In genomic region chr14:47269788-47270492, GRCh38 we compare ENCODE assay signal across 23 cellular contexts.
A peak's percentile ranks its signal among the peaks of the same experiment; 100 is the strongest.
DNase-seq lines count a peak whose midpoint lies in the region; ATAC-seq and TF ChIP-seq lines count a peak whose summit lies in the region.
"Had no signal": no experiment of that assay in that cellular context is flagged by ENCODE, and none has a peak within 500 bp of the region (broad histone marks: within the 10 kb centered on the region; RNA-seq: fewer than 3 reads in every experiment).

No MANE protein-coding gene starts in this region.

- TF ChIP-seq CTCF in RWPE2 (IDR thresholded peaks at IDR 0.05; ENCODE audit: poor library complexity, severe bottlenecking) (no peak), ovary (IDR thresholded peaks at IDR 0.05) (no peak)

- no peak overlapping the region for H3K27ac ChIP-seq in RWPE2 (ENCODE audit: poor library complexity, severe bottlenecking)
- peak overlapping the region; percentile 35 for H3K27ac ChIP-seq in epithelial cell of prostate
- no peak overlapping the region for H3K27ac ChIP-seq in ovary
- H3K27ac ChIP-seq: gastroesophageal sphincter, SJCRH30 had no signal

- H3K4me1 ChIP-seq in RWPE2 (ENCODE audit: insufficient read depth, poor library complexity, severe bottlenecking): peaks cover 7% of the 10 kb centered on the region
- H3K4me1 ChIP-seq in ovary (ENCODE audit: insufficient read depth): no peaks in the 10 kb centered on the region
- H3K4me1 ChIP-seq: gastroesophageal sphincter, SJCRH30 had no signal

- H3K36me3 ChIP-seq in RWPE2 (ENCODE audit: low read depth): no peaks in the 10 kb centered on the region
- H3K36me3 ChIP-seq in ovary: no peaks in the 10 kb centered on the region
- H3K36me3 ChIP-seq: gastroesophageal sphincter, SJCRH30 had no signal

- DNase-seq in H4 (ENCODE audit: low spot score) (peak; percentile 29), RWPE2 (ENCODE audit: low spot score) (no peak), epithelial cell of prostate (ENCODE audit: low read depth, low spot score) (no peak), putamen (ENCODE audit: low spot score) (peak; percentile 16), DMS 273 treated with DMSO at 0.1 percent for 48 hours (lab: John Stamatoyannopoulos, UW) (no peak), ovary (no peak)
- DNase-seq in activated naive CD4-positive, alpha-beta T cell (lab: John Stamatoyannopoulos, UW): no peak
- DNase-seq: activated CD4-positive, alpha-beta memory T cell treated with anti-CD3 and anti-CD28 coated beads, Interleukin-2, amount 10 ng/mL, durations not matched to agents 7 days and 5 days; activated naive CD4-positive, alpha-beta T cell treated with anti-CD3 and anti-CD28 coated beads, Interleukin-2, amount 10 ng/mL, durations not matched to agents 7 days and 5 days; activated T-cell treated with anti-CD3 and anti-CD28 coated beads, Interleukin-2, amount 50 U/mL, for 1 hour; aorta; CD4-positive, alpha-beta memory T cell; HCEC 1CT; KG1; midbrain; NCI-H1092; NCI-H2081; NCI-H524 treated with DMSO at 0.1 percent for 48 hours; retina; SJCRH30 had no signal

- no peaks in the 10 kb centered on the region for H3K27me3 ChIP-seq in RWPE2 (ENCODE audit: insufficient read depth, poor library complexity, severe bottlenecking)
- no peaks in the 10 kb centered on the region for H3K27me3 ChIP-seq in ovary
- H3K27me3 ChIP-seq: gastroesophageal sphincter, SJCRH30 had no signal

- ATAC-seq in RWPE2 (ENCODE audit: low read depth): peak; percentile 42; the same call in 1 of the 3 replicates
- no peak for ATAC-seq in activated CD4-positive, CD25-positive, alpha-beta regulatory T cell treated with anti-CD3 and anti-CD28 coated beads, Interleukin-2, amount 50 U/mL, for 24 hours
- ATAC-seq: gastroesophageal sphincter, WTC11 had no signal

- 55 to 68% (median 68%) methylated on average over 6 of the region's 6 CpGs for WGBS in ovary, 3 donors

- TF ChIP-seq EP300 in ovary (IDR thresholded peaks at IDR 0.05): no peak

- H3K9me3 ChIP-seq in RWPE2 (ENCODE audit: severe bottlenecking): no peaks in the 10 kb centered on the region
- H3K9me3 ChIP-seq in ovary: no peaks in the 10 kb centered on the region
- H3K9me3 ChIP-seq: gastroesophageal sphincter, SJCRH30 had no signal

- TF ChIP-seq POLR2A in ovary (IDR thresholded peaks at IDR 0.05): no peak

- no peak overlapping the region for H3K4me3 ChIP-seq in RWPE2 (ENCODE audit: severe bottlenecking)
- no peak overlapping the region for H3K4me3 ChIP-seq in ovary
- H3K4me3 ChIP-seq: SJCRH30 had no signal

- intact Hi-C loops in ovary (cut with DNase I): no loop called here

Comparison
In these comparisons a context has a peak if more than half of its experiments do, and no peak if none do; other contexts are left out.
1. DNase-seq: peak in H4 (single experiment) and putamen (single experiment); none in RWPE2 (single experiment), epithelial cell of prostate (single experiment), activated naive CD4-positive, alpha-beta T cell (0 of 4), DMS 273 treated with DMSO at 0.1 percent for 48 hours (single experiment) and ovary (0 of 5).